Comparison of ENCODE assay signal across 11 cellular contexts in genomic region chr5:142726188-142726731, GRCh38. TPM values are rescaled to one million over a fixed set of nuclear protein-coding genes. Genes with fewer than 3 reads are reported as not detected.
DNase-seq lines count a peak whose midpoint lies in the region; ATAC-seq, FAIRE-seq and TF ChIP-seq lines count a peak whose summit lies in the region.
"Had no signal": no experiment of that assay in that cellular context is flagged by ENCODE, and none has a peak within 500 bp of the region (broad histone marks: within the 10 kb centered on the region; RNA-seq: fewer than 3 reads in every experiment).

No MANE protein-coding gene starts in this region.

- intact Hi-C loops in K562 (cut with micrococcal nuclease): no loop called here

- no TSS peak for BruUV-seq in K562 (replicated peaks; lab: Mats Ljungman, UMichigan)

- peak; percentile 36; the same call in 1 of the 2 replicates for TF ChIP-seq EP300 in K562 (IDR thresholded peaks at IDR 0.05; ENCODE audit: low read length)

- no peak for TF ChIP-seq RAD21 in K562 (CRISPR knock-in tag; conservative IDR thresholded peaks at IDR 0.05 in 1 of 2, IDR thresholded peaks at IDR 0.05 in 1 of 2)

- H3K9me3 ChIP-seq in K562 (replicated peaks; ENCODE audit: control insufficient read depth, insufficient read depth, low read depth, low read length): no peaks in the 10 kb centered on the region
- H3K9me3 ChIP-seq in osteoblast (ENCODE audit: low read depth, low read length): no peaks in the 10 kb centered on the region

- H3K4me3 ChIP-seq in GM12865 (ENCODE audit: low read depth, low read length): no peak overlapping the region
- no peak overlapping the region for H3K4me3 ChIP-seq in K562
- H3K4me3 ChIP-seq in osteoblast (ENCODE audit: insufficient read depth, low read length): no peak overlapping the region

- TF ChIP-seq CTCF in GM12865 (IDR thresholded peaks at IDR 0.05; ENCODE audit: insufficient read depth, low read depth, low read length, missing control alignments) (no peak), K562 (IDR thresholded peaks at IDR 0.05 in 2 of 3, conservative IDR thresholded peaks at IDR 0.05 in 1 of 3; ENCODE audit: insufficient read depth in 2 of 3, low read depth in 1 of 3, low read length in 3 of 3) (no peak), osteoblast (IDR thresholded peaks at IDR 0.05; ENCODE audit: extremely low read depth, low read depth, low read length) (no peak)

- H4K20me1 ChIP-seq in K562 (replicated peaks; ENCODE audit: control insufficient read depth, insufficient read depth, low read length) (no peaks in the 10 kb centered on the region), osteoblast (ENCODE audit: insufficient read depth, low read length) (no peaks in the 10 kb centered on the region)

- no peaks in the 10 kb centered on the region for H3K9me1 ChIP-seq in K562 (ENCODE audit: control insufficient read depth, insufficient read depth, low read length)

- TF ChIP-seq POLR2A in K562 (conservative IDR thresholded peaks at IDR 0.05): no peak

- H3K36me3 ChIP-seq in K562 (ENCODE audit: control insufficient read depth, insufficient read depth, low read length): no peaks in the 10 kb centered on the region
- no peaks in the 10 kb centered on the region for H3K36me3 ChIP-seq in osteoblast (ENCODE audit: insufficient read depth, low read length)

- 32% methylated on average over 2 of the region's 2 CpGs for WGBS in K562 (ENCODE audit: insufficient coverage, low coverage, missing lambda C conversion rate)

- H3K27ac ChIP-seq in K562 (ENCODE audit: extremely low read depth, low read depth, low read length) (no peak overlapping the region), osteoblast (ENCODE audit: low read depth, low read length) (peak overlapping the region; percentile 80)

- no peak for ATAC-seq in K562
- ATAC-seq in GM21390 (IDR thresholded peaks at IDR 0.05; ENCODE audit: unreplicated experiment): no peak

- H3K9ac ChIP-seq in K562 (ENCODE audit: insufficient read depth in 1 of 2, low read depth in 2 of 2, low read length in 2 of 2): no peak overlapping the region

- H3K4me1 ChIP-seq in K562 (replicated peaks in 1 of 2; ENCODE audit: control insufficient read depth in 2 of 2, insufficient read depth in 2 of 2, low read length in 2 of 2) (no peaks in the 10 kb centered on the region; a peak in 1 of 5 replicates), osteoblast (ENCODE audit: insufficient read depth, low read length) (peaks cover 16% of the 10 kb centered on the region)

- DNase-seq in GM12865 (ENCODE audit: low read depth) (peak; percentile 40), Kasumi-1 (lab: John Stamatoyannopoulos, UW) (peak; percentile 31 to 37), K562 (ENCODE audit: extremely low read depth in 1 of 4, low spot score in 3 of 4) (no peak), osteoblast (ENCODE audit: insufficient read length, low spot score, missing footprints) (peak; percentile 76), nucleus accumbens (lab: John Stamatoyannopoulos, UW) (no peak), amygdala (lab: John Stamatoyannopoulos, UW) (no peak)
- DNase-seq in activated CD4-positive, CD25-positive, alpha-beta regulatory T cell treated with anti-CD3 and anti-CD28 coated beads, Interleukin-2, amount 50 U/mL, for 72 hours: no peak
- DNase-seq: activated CD4-positive, alpha-beta T cell treated with anti-CD3 and anti-CD28 coated beads for 48 hours; cerebellar nuclear complex; NCI-H2227 treated with DMSO at 0.1 percent for 48 hours had no signal

- in situ Hi-C loops in K562 (cut with MboI): no loop called here

- H3K27me3 ChIP-seq in K562 (ENCODE audit: control insufficient read depth in 2 of 2, insufficient read depth in 2 of 2, low read length in 2 of 2) (peaks cover 0 to 22% of the 10 kb centered on the region in 2 experiments; a peak in 3 of 5 replicates), osteoblast (ENCODE audit: insufficient read depth, low read length) (no peaks in the 10 kb centered on the region)

- CTCF ChIA-PET in K562 (lab: Yijun Ruan, JAX; ENCODE audit: low intra/inter-chr PET ratio): interaction anchor here (0.7 kb wide), 1 partner anchor 240 kb away, joined by 3 read pairs; no protein-coding TSS in a partner anchor

- POLR2A ChIA-PET in K562 (lab: Yijun Ruan, JAX): interaction anchor here (1.5 kb wide), 1 partner anchor 10 kb away, joined by 3 read pairs; no protein-coding TSS in a partner anchor

- no peak for FAIRE-seq in K562 (lab: Jason Lieb, UNC)

- H3K79me2 ChIP-seq in K562 (ENCODE audit: control insufficient read depth, insufficient read depth, low read length): no peaks in the 10 kb centered on the region
- H3K79me2 ChIP-seq in osteoblast (ENCODE audit: insufficient read depth, low read length): no peaks in the 10 kb centered on the region

- H2AFZ ChIP-seq in K562 (ENCODE audit: low read depth, low read length) (no peak overlapping the region), osteoblast (ENCODE audit: low read length) (no peak overlapping the region)

- H3K4me2 ChIP-seq in K562 (ENCODE audit: insufficient read depth, low read length): no peak overlapping the region
- H3K4me2 ChIP-seq in osteoblast (ENCODE audit: insufficient read depth, low read length): peak overlapping the region; percentile 56

TF ChIP-seq in K562, 482 proteins besides CTCF, POLR2A, EP300 and RAD21 (continues in another document):
- TF ChIP-seq ZNF584 (CRISPR knock-in tag; IDR thresholded peaks at IDR 0.05; ENCODE audit: low read depth): no peak; the same call in 1 of the 2 replicates
- TF ChIP-seq FOSL1 (tag; conservative IDR thresholded peaks at IDR 0.05): peak; percentile 81
- no peak for TF ChIP-seq THAP12 (CRISPR knock-in tag; IDR thresholded peaks at IDR 0.05)
- peak; percentile 20; the same call in 1 of the 2 replicates for TF ChIP-seq MAFK (IDR thresholded peaks at IDR 0.05; ENCODE audit: low read length)
- no peak for TF ChIP-seq NRF1 (conservative IDR thresholded peaks at IDR 0.05 in 1 of 2, IDR thresholded peaks at IDR 0.05 in 1 of 2)
- no peak for TF ChIP-seq E2F3 (CRISPR knock-in tag; IDR thresholded peaks at IDR 0.05)

RNA-seq across cellular contexts. Expression of gene FGF1, which starts 40.4 kb away (rescaled TPM):
- not detected in 2 replicates for total RNA-seq in K562 (2011; cell fraction: chromatin; rRNA removed; ENCODE audit: low replicate concordance)
- total RNA-seq in K562 (2011; cell fraction: nucleolus; rRNA removed): not detected in 2 replicates
- total RNA-seq in K562 (2011; cell fraction: nucleoplasm; rRNA removed): not detected in 2 replicates
- not detected in 2 replicates for total RNA-seq in K562 (2014; rRNA removed)
- total RNA-seq in K562 (2014; rRNA removed; fragmentation: Illumina TruSeq; extraction: Trizol): not detected in 2 replicates
- total RNA-seq in K562 (2015; rRNA removed; fragmentation: Illumina TruSeq; extraction: Trizol): not detected in 2 replicates
- not detected in 2 replicates for total RNA-seq in K562 (2021)
- polyA plus RNA-seq in K562 (2011; rRNA removed): not detected in 2 replicates
- polyA plus RNA-seq in K562 (2011; cell fraction: cytosol; rRNA removed): not detected in 2 replicates
- polyA plus RNA-seq in K562 (2011; cell fraction: nucleus; rRNA removed): not detected in 2 replicates
- 0.03 TPM in 1 of 2 replicates, not detected in the other for polyA plus RNA-seq in K562 (2012)
- not detected in 2 replicates for polyA plus RNA-seq in K562 (2014; fragmentation: Illumina TruSeq; extraction: Trizol)
- not detected for polyA plus RNA-seq in K562 (2014; fragmentation: Nextera tagmentation; extraction: Ambion mirVana)
- not detected in 2 replicates for polyA plus RNA-seq in K562 (2014; rRNA removed)
- not detected in 2 replicates for polyA minus RNA-seq in K562 (2011; rRNA and poly(A)+ RNA removed)
- polyA minus RNA-seq in K562 (2011; cell fraction: cytosol; rRNA and poly(A)+ RNA removed): not detected in 2 replicates
- not detected in 2 replicates for polyA minus RNA-seq in K562 (2011; cell fraction: nucleus; rRNA and poly(A)+ RNA removed)
- total RNA-seq in osteoblast: 2.9 and 4.3 TPM in 2 replicates

RNA-seq across cellular contexts. Expression of gene ARHGAP26, which starts 43.9 kb away (rescaled TPM):
- 4.3 and 6.8 TPM in 2 replicates for total RNA-seq in K562 (2011; cell fraction: chromatin; rRNA removed; ENCODE audit: low replicate concordance)
- total RNA-seq in K562 (2011; cell fraction: nucleolus; rRNA removed): 1.7 and 2.0 TPM in 2 replicates
- total RNA-seq in K562 (2011; cell fraction: nucleoplasm; rRNA removed): 2.0 and 4.5 TPM in 2 replicates
- total RNA-seq in K562 (2014; rRNA removed) (0.18 and 0.29 TPM in 2 replicates), K562 (2014; rRNA removed; fragmentation: Illumina TruSeq; extraction: Trizol) (0.69 and 1.1 TPM in 2 replicates), K562 (2015; rRNA removed; fragmentation: Illumina TruSeq; extraction: Trizol) (0.34 and 0.69 TPM in 2 replicates), K562 (2021) (0.92 and 1.1 TPM in 2 replicates), osteoblast (6.2 and 7.6 TPM in 2 replicates)
- polyA plus RNA-seq in K562 (2011; rRNA removed) (0.11 and 0.13 TPM in 2 replicates), K562 (2014; fragmentation: Illumina TruSeq; extraction: Trizol) (0.55 and 1.0 TPM in 2 replicates), K562 (2014; fragmentation: Nextera tagmentation; extraction: Ambion mirVana) (under 1 TPM; 0.23 to 0.53 TPM), K562 (2014; rRNA removed) (0.40 and 0.56 TPM in 2 replicates)
- polyA plus RNA-seq in K562 (2011; cell fraction: cytosol; rRNA removed): 0.13 and 0.18 TPM in 2 replicates
- polyA plus RNA-seq in K562 (2011; cell fraction: nucleus; rRNA removed): 0.21 and 0.70 TPM in 2 replicates
- polyA plus RNA-seq in K562 (2012): 0.55 and 2.4 TPM in 2 replicates
- polyA minus RNA-seq in K562 (2011; rRNA and poly(A)+ RNA removed): 0.90 and 1.4 TPM in 2 replicates
- 0.86 TPM in 1 of 2 replicates, not detected in the other for polyA minus RNA-seq in K562 (2011; cell fraction: cytosol; rRNA and poly(A)+ RNA removed)
- 1.3 and 2.3 TPM in 2 replicates for polyA minus RNA-seq in K562 (2011; cell fraction: nucleus; rRNA and poly(A)+ RNA removed)

Comparison
In these comparisons a context has a peak if more than half of its experiments do, and no peak if none do; other contexts are left out.
1. DNase-seq: peak in GM12865 (single experiment), Kasumi-1 (2 of 2) and osteoblast (single experiment); none in K562 (0 of 4), nucleus accumbens (0 of 56), activated CD4-positive, CD25-positive, alpha-beta regulatory T cell treated with anti-CD3 and anti-CD28 coated beads, Interleukin-2, amount 50 U/mL, for 72 hours (single experiment) and amygdala (0 of 56).